ENCODE assay signal across 1 cellular context in the genomic region with DNA sequence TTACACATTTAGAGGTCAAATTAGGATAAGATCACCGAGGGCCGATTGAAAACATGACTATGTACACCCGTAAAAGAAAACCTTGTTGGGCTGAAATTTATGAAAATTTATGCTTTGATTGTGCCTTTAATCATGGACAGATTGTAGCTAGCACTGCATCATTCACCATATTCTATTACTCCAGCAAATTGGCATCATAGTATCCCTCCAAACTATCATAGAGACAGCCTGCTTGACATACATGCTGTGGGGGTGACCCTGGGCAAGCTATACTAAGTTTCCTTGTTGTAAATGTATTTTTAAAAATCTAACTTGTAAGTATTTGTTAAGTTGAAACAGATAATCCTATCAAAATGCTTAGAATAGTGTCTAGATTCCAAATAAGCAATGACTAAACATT.
TF ChIP-seq lines count a peak whose summit lies in the region.

No MANE protein-coding gene starts in this region.

TF ChIP-seq in neural cell, 6 proteins besides CTCF, POLR2A, EP300 and RAD21 (continued from another document):
- TF ChIP-seq, protein P1, sequence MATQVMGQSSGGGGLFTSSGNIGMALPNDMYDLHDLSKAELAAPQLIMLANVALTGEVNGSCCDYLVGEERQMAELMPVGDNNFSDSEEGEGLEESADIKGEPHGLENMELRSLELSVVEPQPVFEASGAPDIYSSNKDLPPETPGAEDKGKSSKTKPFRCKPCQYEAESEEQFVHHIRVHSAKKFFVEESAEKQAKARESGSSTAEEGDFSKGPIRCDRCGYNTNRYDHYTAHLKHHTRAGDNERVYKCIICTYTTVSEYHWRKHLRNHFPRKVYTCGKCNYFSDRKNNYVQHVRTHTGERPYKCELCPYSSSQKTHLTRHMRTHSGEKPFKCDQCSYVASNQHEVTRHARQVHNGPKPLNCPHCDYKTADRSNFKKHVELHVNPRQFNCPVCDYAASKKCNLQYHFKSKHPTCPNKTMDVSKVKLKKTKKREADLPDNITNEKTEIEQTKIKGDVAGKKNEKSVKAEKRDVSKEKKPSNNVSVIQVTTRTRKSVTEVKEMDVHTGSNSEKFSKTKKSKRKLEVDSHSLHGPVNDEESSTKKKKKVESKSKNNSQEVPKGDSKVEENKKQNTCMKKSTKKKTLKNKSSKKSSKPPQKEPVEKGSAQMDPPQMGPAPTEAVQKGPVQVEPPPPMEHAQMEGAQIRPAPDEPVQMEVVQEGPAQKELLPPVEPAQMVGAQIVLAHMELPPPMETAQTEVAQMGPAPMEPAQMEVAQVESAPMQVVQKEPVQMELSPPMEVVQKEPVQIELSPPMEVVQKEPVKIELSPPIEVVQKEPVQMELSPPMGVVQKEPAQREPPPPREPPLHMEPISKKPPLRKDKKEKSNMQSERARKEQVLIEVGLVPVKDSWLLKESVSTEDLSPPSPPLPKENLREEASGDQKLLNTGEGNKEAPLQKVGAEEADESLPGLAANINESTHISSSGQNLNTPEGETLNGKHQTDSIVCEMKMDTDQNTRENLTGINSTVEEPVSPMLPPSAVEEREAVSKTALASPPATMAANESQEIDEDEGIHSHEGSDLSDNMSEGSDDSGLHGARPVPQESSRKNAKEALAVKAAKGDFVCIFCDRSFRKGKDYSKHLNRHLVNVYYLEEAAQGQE (IDR thresholded peaks at IDR 0.05; ENCODE audit: borderline replicate concordance) = no peak
- TF ChIP-seq TAF1 (IDR thresholded peaks at IDR 0.05; ENCODE audit: low read depth) (no peak), POLR2AphosphoS5 (IDR thresholded peaks at IDR 0.05) (no peak), SMC3 (conservative IDR thresholded peaks at IDR 0.05; ENCODE audit: poor library complexity) (no peak), EZH2 (IDR thresholded peaks at IDR 0.05; ENCODE audit: borderline replicate concordance, insufficient read depth, low read length, poor library complexity, severe bottlenecking) (no peak)
